Comparison of ENCODE assay signal across 3 cellular contexts in genomic region chr6:168093071-168093505, GRCh38.
A peak's percentile ranks its signal among the peaks of the same experiment; 100 is the strongest.
TF ChIP-seq lines count a peak whose summit lies in the region.

No MANE protein-coding gene starts in this region.

TF ChIP-seq in SK-N-SH, 30 proteins besides CTCF, POLR2A, EP300 and RAD21:
- TF ChIP-seq USF2 (IDR thresholded peaks at IDR 0.05; ENCODE audit: borderline replicate concordance, low read depth, low read length) (no peak), CHD2 (IDR thresholded peaks at IDR 0.05; ENCODE audit: low read length, partially characterized antibody) (no peak), NRF1 (IDR thresholded peaks at IDR 0.05; ENCODE audit: low read depth, low read length) (no peak), SMC3 (IDR thresholded peaks at IDR 0.05; ENCODE audit: low read depth, low read length) (no peak), RCOR1 (IDR thresholded peaks at IDR 0.05; ENCODE audit: low read length) (no peak), EZH2phosphoT487 (IDR thresholded peaks at IDR 0.05; ENCODE audit: borderline replicate concordance, low read depth) (no peak), RFX5 (IDR thresholded peaks at IDR 0.05; ENCODE audit: low read length) (no peak)

TF ChIP-seq in SK-N-SH treated with all-trans-retinoic acid at 6 μM for 48 hours, 23 proteins besides CTCF, POLR2A, EP300 and RAD21:
- TF ChIP-seq TSHZ2 (CRISPR knock-in tag; IDR thresholded peaks at IDR 0.05) = no peak
- TF ChIP-seq POU6F1 (CRISPR knock-in tag; IDR thresholded peaks at IDR 0.05; ENCODE audit: borderline replicate concordance, low read depth) = no peak
- no peak for TF ChIP-seq PATZ1 (CRISPR knock-in tag; IDR thresholded peaks at IDR 0.05; ENCODE audit: borderline replicate concordance)
- no peak for TF ChIP-seq TCF4 (CRISPR knock-in tag; IDR thresholded peaks at IDR 0.05; ENCODE audit: borderline replicate concordance)
- no peak for TF ChIP-seq OSR1 (CRISPR knock-in tag; IDR thresholded peaks at IDR 0.05)
- TF ChIP-seq BACH2 (CRISPR knock-in tag; IDR thresholded peaks at IDR 0.05; ENCODE audit: borderline replicate concordance) = no peak
- TF ChIP-seq CSRNP3 (CRISPR knock-in tag; IDR thresholded peaks at IDR 0.05) = no peak
- no peak for TF ChIP-seq ISL1 (CRISPR knock-in tag; IDR thresholded peaks at IDR 0.05)
- no peak for TF ChIP-seq ZNF565 (CRISPR knock-in tag; conservative IDR thresholded peaks at IDR 0.05; ENCODE audit: low read depth)
- TF ChIP-seq ZC3H10 (CRISPR knock-in tag; IDR thresholded peaks at IDR 0.05) = no peak
- no peak for TF ChIP-seq TOX (CRISPR knock-in tag; IDR thresholded peaks at IDR 0.05; ENCODE audit: borderline replicate concordance)
- TF ChIP-seq ZFP30 (CRISPR knock-in tag; IDR thresholded peaks at IDR 0.05) = no peak

TF ChIP-seq in HepG2, 621 proteins besides CTCF, POLR2A, EP300 and RAD21 (continues in another document):
- TF ChIP-seq ZNF816 (CRISPR knock-in tag; IDR thresholded peaks at IDR 0.05; ENCODE audit: borderline replicate concordance) = no peak
- peak; percentile 27; the same call in 1 of the 2 replicates for TF ChIP-seq MED1 (CRISPR knock-in tag; IDR thresholded peaks at IDR 0.05)
- no peak for TF ChIP-seq HMGXB3 (CRISPR knock-in tag; IDR thresholded peaks at IDR 0.05; ENCODE audit: borderline replicate concordance)
- no peak for TF ChIP-seq ATF2 (CRISPR knock-in tag; IDR thresholded peaks at IDR 0.05)
- TF ChIP-seq SALL1 (CRISPR knock-in tag; IDR thresholded peaks at IDR 0.05) = peak; percentile 92
- TF ChIP-seq CSRNP1 (CRISPR knock-in tag; IDR thresholded peaks at IDR 0.05) = no peak
- TF ChIP-seq MTF2 (CRISPR knock-in tag; IDR thresholded peaks at IDR 0.05; ENCODE audit: borderline replicate concordance) = 0 out of 2 replicates have a peak, but pooled peaks have one; percentile 40
- TF ChIP-seq HNRNPK (IDR thresholded peaks at IDR 0.05; ENCODE audit: low read depth, low read length, poor library complexity, severe bottlenecking) = no peak
- TF ChIP-seq GATAD2A (CRISPR knock-in tag; IDR thresholded peaks at IDR 0.05) = peak; percentile 41; the same call in 1 of the 2 replicates
- TF ChIP-seq FOXP1 (IDR thresholded peaks at IDR 0.05) = no peak
- TF ChIP-seq FOXP1 (CRISPR knock-in tag; IDR thresholded peaks at IDR 0.05) = no peak
- TF ChIP-seq THRA (CRISPR knock-in tag; IDR thresholded peaks at IDR 0.05; ENCODE audit: borderline replicate concordance) = peak; percentile 89; the same call in 1 of the 2 replicates
- TF ChIP-seq MYC (CRISPR knock-in tag; IDR thresholded peaks at IDR 0.05; ENCODE audit: borderline replicate concordance) = no peak
- TF ChIP-seq ZNF143 (CRISPR knock-in tag; IDR thresholded peaks at IDR 0.05) = no peak
- 0 out of 2 replicates have a peak, but pooled peaks have one; percentile 10 for TF ChIP-seq ARID3A (IDR thresholded peaks at IDR 0.05; ENCODE audit: low read depth, low read length)
- TF ChIP-seq ZNF124 (CRISPR knock-in tag; IDR thresholded peaks at IDR 0.05) = no peak
- TF ChIP-seq ZNF33A (CRISPR knock-in tag; IDR thresholded peaks at IDR 0.05; ENCODE audit: borderline replicate concordance) = no peak
- no peak for TF ChIP-seq CREB1 (IDR thresholded peaks at IDR 0.05)
- no peak for TF ChIP-seq CREB1 (CRISPR knock-in tag; IDR thresholded peaks at IDR 0.05)
- TF ChIP-seq SRY (CRISPR knock-in tag; IDR thresholded peaks at IDR 0.05) = 0 out of 2 replicates have a peak, but pooled peaks have one; percentile 30
- TF ChIP-seq ZNF775 (CRISPR knock-in tag; IDR thresholded peaks at IDR 0.05; ENCODE audit: borderline replicate concordance) = no peak
- no peak for TF ChIP-seq ZNF441 (CRISPR knock-in tag; IDR thresholded peaks at IDR 0.05; ENCODE audit: borderline replicate concordance)
- TF ChIP-seq RXRB (CRISPR knock-in tag; IDR thresholded peaks at IDR 0.05; ENCODE audit: borderline replicate concordance) = peak; percentile 73; the same call in 1 of the 2 replicates
- no peak for TF ChIP-seq ZFYVE20 (CRISPR knock-in tag; IDR thresholded peaks at IDR 0.05; ENCODE audit: borderline replicate concordance, low read depth)
- TF ChIP-seq BCL6 (CRISPR knock-in tag; IDR thresholded peaks at IDR 0.05) = peak; percentile 68
- TF ChIP-seq ATRX (CRISPR knock-in tag; IDR thresholded peaks at IDR 0.05; ENCODE audit: borderline replicate concordance) = no peak
- TF ChIP-seq ZFP41 (CRISPR knock-in tag; IDR thresholded peaks at IDR 0.05; ENCODE audit: borderline replicate concordance) = no peak
- TF ChIP-seq HNF1A (IDR thresholded peaks at IDR 0.05; ENCODE audit: low read depth) = no peak
- no peak for TF ChIP-seq HNF1A (CRISPR knock-in tag; IDR thresholded peaks at IDR 0.05; ENCODE audit: borderline replicate concordance)
- TF ChIP-seq PLSCR1 (CRISPR knock-in tag; IDR thresholded peaks at IDR 0.05; ENCODE audit: borderline replicate concordance) = no peak
- no peak for TF ChIP-seq ZNF496 (CRISPR knock-in tag; IDR thresholded peaks at IDR 0.05; ENCODE audit: insufficient replicate concordance)
- TF ChIP-seq ZNF281 (CRISPR knock-in tag; IDR thresholded peaks at IDR 0.05; ENCODE audit: borderline replicate concordance) = no peak
- no peak for TF ChIP-seq ELF1 (CRISPR knock-in tag; IDR thresholded peaks at IDR 0.05)
